Comparison of ENCODE assay signal across 19 cellular contexts in the genomic region with DNA sequence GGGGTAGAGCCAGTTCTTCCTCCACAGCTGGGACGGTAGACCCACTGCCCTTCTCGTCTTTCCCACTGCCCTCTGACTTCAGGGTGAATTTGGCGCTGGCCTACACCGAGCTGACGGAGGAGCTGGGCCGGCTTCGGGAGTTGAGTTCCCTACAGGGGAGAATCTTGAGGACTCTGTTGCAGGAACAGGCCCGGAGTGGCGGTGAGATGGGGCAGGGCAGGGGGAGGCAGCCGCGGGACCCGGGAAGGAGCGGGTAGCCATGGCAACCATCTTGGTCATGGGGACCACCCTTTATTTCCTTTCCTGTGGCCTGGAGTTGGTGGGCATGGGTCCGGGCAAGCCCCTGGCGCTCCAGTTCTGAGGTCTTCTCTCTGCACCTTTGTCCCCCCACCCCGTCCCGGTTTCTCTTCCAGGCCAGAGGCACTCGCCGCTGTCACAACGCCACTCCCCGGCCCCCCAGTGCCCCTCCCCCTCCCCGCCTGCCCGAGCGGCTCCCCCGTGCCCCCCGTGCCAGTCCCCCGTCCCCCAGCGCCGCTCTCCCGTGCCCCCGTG. TPM values are rescaled to one million over a fixed set of nuclear protein-coding genes. Genes with fewer than 3 reads are reported as not detected.
DNase-seq lines count a peak whose midpoint lies in the region; FAIRE-seq and TF ChIP-seq lines count a peak whose summit lies in the region.
"Had no signal": no experiment of that assay in that cellular context is flagged by ENCODE, and none has a peak within 500 bp of the region (broad histone marks: within the 10 kb centered on the region; RNA-seq: fewer than 3 reads in every experiment).

No MANE protein-coding gene starts in this region.

- H3K9me3 Mint-ChIP-seq in MCF 10A (ENCODE audit: unreplicated experiment) (no peaks in the 10 kb centered on the region), type B pancreatic cell (no peaks in the 10 kb centered on the region)

- H3K4me1 Mint-ChIP-seq in MCF 10A (ENCODE audit: insufficient read depth, unreplicated experiment) (peaks cover 8% of the 10 kb centered on the region), type B pancreatic cell (ENCODE audit: unreplicated experiment) (peaks cover 11% of the 10 kb centered on the region)

- FAIRE-seq in H54 (lab: Jason Lieb, UNC) = no peak
- FAIRE-seq: keratinocyte had no signal

- TF ChIP-seq POLR2A in breast epithelium (IDR thresholded peaks at IDR 0.05) (no peak), uterus (IDR thresholded peaks at IDR 0.05) (no peak), H54 (IDR thresholded peaks at IDR 0.05; ENCODE audit: low read depth, low read length) (no peak)

- H3K9me3 ChIP-seq in breast epithelium = no peaks in the 10 kb centered on the region
- H3K9me3 ChIP-seq in left ventricle myocardium inferior (replicated peaks) = no peaks in the 10 kb centered on the region
- H3K9me3 ChIP-seq in osteoblast (ENCODE audit: low read depth, low read length) = no peaks in the 10 kb centered on the region
- H3K9me3 ChIP-seq in uterus = no peaks in the 10 kb centered on the region
- H3K9me3 ChIP-seq in MG63 = no peaks in the 10 kb centered on the region
- H3K9me3 ChIP-seq: colonic mucosa, neutrophil had no signal

- peaks cover 44% of the 10 kb centered on the region for H3K27me3 Mint-ChIP-seq in MCF 10A (ENCODE audit: insufficient read depth, unreplicated experiment)
- peaks cover 28% of the 10 kb centered on the region for H3K27me3 Mint-ChIP-seq in type B pancreatic cell

- H4K20me1 ChIP-seq in osteoblast (ENCODE audit: insufficient read depth, low read length) = peaks cover 38% of the 10 kb centered on the region

- BruUV-seq in MCF 10A (replicated peaks; lab: Mats Ljungman, UMichigan) = no TSS peak

- DNase-seq in breast epithelium (ENCODE audit: low spot score in 2 of 2) (no peak), MCF 10A (ENCODE audit: unreplicated experiment) (no peak), left ventricle myocardium inferior (no peak), osteoblast (ENCODE audit: insufficient read length, low spot score, missing footprints) (no peak), uterus (peak in 1 of 2 donors; percentile 27), MG63 (no peak), H54 (ENCODE audit: insufficient read length, low spot score) (no peak), type B pancreatic cell (ENCODE audit: extremely low spot score, unreplicated experiment) (no peak)
- DNase-seq: 8988T, activated gamma-delta T cell treated with Interleukin-2 at 50 U/mL for 16 hours, colonic mucosa, MV-4-11, NCI-H2081 treated with DMSO at 0.1 percent for 48 hours, NCI-H524, T1000 had no signal

- peak overlapping the region; percentile 48 for H3K4me2 ChIP-seq in osteoblast (ENCODE audit: insufficient read depth, low read length)

- no peaks in the 10 kb centered on the region for H3K27me3 ChIP-seq in breast epithelium
- peaks cover under 1% of the 10 kb centered on the region for H3K27me3 ChIP-seq in left ventricle myocardium inferior (ENCODE audit: low read depth)
- peaks cover 20% of the 10 kb centered on the region for H3K27me3 ChIP-seq in osteoblast (ENCODE audit: insufficient read depth, low read length)
- H3K27me3 ChIP-seq in uterus = no peaks in the 10 kb centered on the region
- peaks cover 5% of the 10 kb centered on the region for H3K27me3 ChIP-seq in MG63
- H3K27me3 ChIP-seq: colonic mucosa had no signal

- H3K79me2 ChIP-seq in osteoblast (ENCODE audit: insufficient read depth, low read length) = no peaks in the 10 kb centered on the region

- no peaks in the 10 kb centered on the region for H3K36me3 Mint-ChIP-seq in MCF 10A (ENCODE audit: insufficient read depth, unreplicated experiment)
- H3K36me3 Mint-ChIP-seq in type B pancreatic cell = peaks cover 3% of the 10 kb centered on the region

- intact Hi-C loops in breast epithelium (cut with DNase I; ENCODE audit: low total_unique reads) = no loop called here
- intact Hi-C loops in MCF 10A (cut with micrococcal nuclease) = no loop called here
- intact Hi-C loops in left ventricle myocardium inferior (cut with micrococcal nuclease) = no loop called here
- intact Hi-C loops in uterus (cut with DNase I; ENCODE audit: low total_unique reads) = no loop called here

- no peak overlapping the region for H3K27ac Mint-ChIP-seq in MCF 10A (ENCODE audit: low read depth, unreplicated experiment)
- no peak overlapping the region for H3K27ac Mint-ChIP-seq in type B pancreatic cell

- H3K4me3 ChIP-seq in breast epithelium (peak overlapping the region; percentile 15 to 46 (median 25)), left ventricle myocardium inferior (peak overlapping the region; percentile 60), osteoblast (ENCODE audit: insufficient read depth, low read length) (peak overlapping the region; percentile 48), uterus (peak overlapping the region; percentile 5 to 31), MG63 (no peak overlapping the region)
- H3K4me3 ChIP-seq: colonic mucosa had no signal

- H3K4me3 Mint-ChIP-seq in MCF 10A (ENCODE audit: unreplicated experiment) (no peak overlapping the region), type B pancreatic cell (no peak overlapping the region)

- peaks cover 8% of the 10 kb centered on the region for H3K36me3 ChIP-seq in breast epithelium
- H3K36me3 ChIP-seq in left ventricle myocardium inferior = peaks cover 14% of the 10 kb centered on the region
- no peaks in the 10 kb centered on the region for H3K36me3 ChIP-seq in osteoblast (ENCODE audit: insufficient read depth, low read length)
- H3K36me3 ChIP-seq in uterus = no peaks in the 10 kb centered on the region
- no peaks in the 10 kb centered on the region for H3K36me3 ChIP-seq in MG63
- H3K36me3 ChIP-seq: colonic mucosa had no signal

- H3K27ac ChIP-seq in breast epithelium (no peak overlapping the region), left ventricle myocardium inferior (replicated peaks) (peak overlapping the region; percentile 63), osteoblast (ENCODE audit: low read depth, low read length) (no peak overlapping the region), uterus (peak overlapping the region; percentile 7 to 56)
- H3K27ac ChIP-seq: colonic mucosa, neutrophil had no signal

- POLR2A ChIA-PET in MCF 10A (lab: Yijun Ruan, JAX) = no interaction called here

- no peak overlapping the region for H2AFZ ChIP-seq in osteoblast (ENCODE audit: low read length)

- TF ChIP-seq CTCF in breast epithelium (IDR thresholded peaks at IDR 0.05) = no peak
- TF ChIP-seq CTCF in MCF 10A (IDR thresholded peaks at IDR 0.05; ENCODE audit: unreplicated experiment) = no peak
- no peak for TF ChIP-seq CTCF in left ventricle myocardium inferior (IDR thresholded peaks at IDR 0.05; ENCODE audit: borderline replicate concordance)
- TF ChIP-seq CTCF in osteoblast (IDR thresholded peaks at IDR 0.05; ENCODE audit: extremely low read depth, low read depth, low read length) = no peak
- TF ChIP-seq CTCF in uterus (IDR thresholded peaks at IDR 0.05) = no peak
- TF ChIP-seq CTCF in type B pancreatic cell (conservative IDR thresholded peaks at IDR 0.05) = no peak

- H3K4me1 ChIP-seq in breast epithelium = no peaks in the 10 kb centered on the region
- peaks cover 53% of the 10 kb centered on the region for H3K4me1 ChIP-seq in left ventricle myocardium inferior
- H3K4me1 ChIP-seq in osteoblast (ENCODE audit: insufficient read depth, low read length) = peaks cover 9% of the 10 kb centered on the region
- no peaks in the 10 kb centered on the region for H3K4me1 ChIP-seq in uterus
- H3K4me1 ChIP-seq: colonic mucosa had no signal

- CTCF ChIA-PET in MCF 10A (lab: Yijun Ruan, JAX) = interaction anchor here (0.6 to 1.4 kb wide), 4 partner anchors 9 to 96 kb away, joined by 3 to 5 read pairs (median 4); no protein-coding TSS in a partner anchor

RNA-seq across cellular contexts. Expression of gene TBKBP1, which starts 14.4 kb away (rescaled TPM):
- total RNA-seq in breast epithelium (10 to 100 TPM in 1 of 3 donors, 1 to 10 TPM in 2; 4.5 to 11.5 (median 8.3) TPM), MCF 10A (2022) (0.40 and 1.5 TPM in 2 replicates), left ventricle myocardium inferior (14.8 TPM), osteoblast (11.8 and 11.9 TPM in 2 replicates), uterus (10 to 100 TPM in 2 of 4 donors, 1 to 10 TPM in 2; 2.6 to 24.8 (median 10.7) TPM), type B pancreatic cell (ENCODE audit: low replicate concordance) (10.5 and 19.7 TPM in 2 replicates)
- 8.4 and 18.7 TPM in 2 replicates for total RNA-seq in MG63 (2014; rRNA removed; shearing (Covaris generic); ENCODE audit: low replicate concordance)

RNA-seq across cellular contexts. Expression of gene TBX21, which starts 24.6 kb away (rescaled TPM):
- total RNA-seq in breast epithelium = 1 to 10 TPM in 2 of 3 donors, under 1 TPM in 1; 0.33 to 1.8 (median 1.0) TPM
- total RNA-seq in MCF 10A (2022) = not detected in 2 replicates
- total RNA-seq in left ventricle myocardium inferior = 0.25 TPM
- not detected in 2 replicates for total RNA-seq in osteoblast
- under 1 TPM in 2 of 4 donors, not detected in 2; 0.49 to 0.51 TPM for total RNA-seq in uterus
- not detected in 2 replicates for total RNA-seq in MG63 (2014; rRNA removed; shearing (Covaris generic); ENCODE audit: low replicate concordance)
- not detected in 2 replicates for total RNA-seq in type B pancreatic cell (ENCODE audit: low replicate concordance)
- total RNA-seq: OCI-LY7, SK-MEL-5 had no signal

RNA-seq across cellular contexts. Expression of gene KPNB1, which starts 58.7 kb away (rescaled TPM):
- total RNA-seq in breast epithelium (100 to 1,000 TPM; 148 to 238 (median 189) TPM), MCF 10A (2022) (522 and 609 TPM in 2 replicates), left ventricle myocardium inferior (173 TPM), osteoblast (331 and 351 TPM in 2 replicates), uterus (100 to 1,000 TPM in 3 of 4 donors, 10 to 100 TPM in 1; 55.6 to 313 (median 209) TPM), type B pancreatic cell (ENCODE audit: low replicate concordance) (300 and 372 TPM in 2 replicates)
- total RNA-seq in MG63 (2014; rRNA removed; shearing (Covaris generic); ENCODE audit: low replicate concordance) = 202 and 291 TPM in 2 replicates

Comparison
In these comparisons a context has a peak if more than half of its experiments do, and no peak if none do; other contexts are left out.
1. H3K27ac ChIP-seq: peak in left ventricle myocardium inferior (single experiment) and uterus (2 of 2); none in breast epithelium (0 of 2) and osteoblast (single experiment).